ENCODE assay signal across 1 cellular context in the genomic region with DNA sequence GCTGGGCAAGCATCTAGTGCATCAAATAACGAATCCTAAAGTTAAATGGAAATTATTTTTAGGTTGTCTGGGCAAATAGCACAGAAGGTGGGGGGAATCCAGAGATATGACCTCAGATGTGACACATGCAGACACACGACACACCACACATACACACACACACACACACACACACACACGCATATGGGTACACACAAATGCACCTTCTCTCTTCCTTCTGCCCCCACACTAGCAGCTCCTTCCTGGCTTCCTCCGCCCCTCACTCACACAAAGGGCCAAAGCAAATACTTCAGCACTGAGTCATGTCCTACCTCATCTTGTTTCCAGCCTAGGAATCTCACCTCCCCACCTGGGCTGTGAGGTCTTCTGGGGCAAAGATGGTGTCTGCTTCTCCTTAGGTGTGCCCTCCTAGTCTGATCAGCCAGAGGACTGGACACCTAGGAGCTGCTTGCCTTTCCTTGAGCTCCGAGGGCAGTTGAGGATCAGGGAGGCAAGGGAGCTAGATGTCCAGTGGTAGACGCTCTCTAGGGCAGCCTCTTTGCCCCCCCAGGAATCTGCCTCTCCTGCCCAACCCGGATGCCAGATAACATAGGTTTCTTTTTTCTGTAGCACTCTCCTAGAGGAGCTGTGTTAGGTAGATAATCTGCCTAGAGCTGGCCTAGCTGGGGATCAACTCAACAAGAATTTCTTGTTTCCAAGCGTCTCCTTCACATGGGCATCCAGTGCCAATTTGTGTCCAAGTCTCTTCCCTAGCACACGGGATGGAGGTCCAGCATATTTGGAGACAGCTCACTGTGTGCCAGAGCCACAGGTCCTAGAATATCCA.
TF ChIP-seq lines count a peak whose summit lies in the region.

No MANE protein-coding gene starts in this region.

TF ChIP-seq in HepG2, 621 proteins besides CTCF, POLR2A, EP300 and RAD21 (continued from another document):
- TF ChIP-seq, protein P1, sequence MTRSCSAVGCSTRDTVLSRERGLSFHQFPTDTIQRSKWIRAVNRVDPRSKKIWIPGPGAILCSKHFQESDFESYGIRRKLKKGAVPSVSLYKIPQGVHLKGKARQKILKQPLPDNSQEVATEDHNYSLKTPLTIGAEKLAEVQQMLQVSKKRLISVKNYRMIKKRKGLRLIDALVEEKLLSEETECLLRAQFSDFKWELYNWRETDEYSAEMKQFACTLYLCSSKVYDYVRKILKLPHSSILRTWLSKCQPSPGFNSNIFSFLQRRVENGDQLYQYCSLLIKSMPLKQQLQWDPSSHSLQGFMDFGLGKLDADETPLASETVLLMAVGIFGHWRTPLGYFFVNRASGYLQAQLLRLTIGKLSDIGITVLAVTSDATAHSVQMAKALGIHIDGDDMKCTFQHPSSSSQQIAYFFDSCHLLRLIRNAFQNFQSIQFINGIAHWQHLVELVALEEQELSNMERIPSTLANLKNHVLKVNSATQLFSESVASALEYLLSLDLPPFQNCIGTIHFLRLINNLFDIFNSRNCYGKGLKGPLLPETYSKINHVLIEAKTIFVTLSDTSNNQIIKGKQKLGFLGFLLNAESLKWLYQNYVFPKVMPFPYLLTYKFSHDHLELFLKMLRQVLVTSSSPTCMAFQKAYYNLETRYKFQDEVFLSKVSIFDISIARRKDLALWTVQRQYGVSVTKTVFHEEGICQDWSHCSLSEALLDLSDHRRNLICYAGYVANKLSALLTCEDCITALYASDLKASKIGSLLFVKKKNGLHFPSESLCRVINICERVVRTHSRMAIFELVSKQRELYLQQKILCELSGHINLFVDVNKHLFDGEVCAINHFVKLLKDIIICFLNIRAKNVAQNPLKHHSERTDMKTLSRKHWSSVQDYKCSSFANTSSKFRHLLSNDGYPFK (CRISPR knock-in tag; IDR thresholded peaks at IDR 0.05; ENCODE audit: borderline replicate concordance): no peak
- TF ChIP-seq, protein P2, sequence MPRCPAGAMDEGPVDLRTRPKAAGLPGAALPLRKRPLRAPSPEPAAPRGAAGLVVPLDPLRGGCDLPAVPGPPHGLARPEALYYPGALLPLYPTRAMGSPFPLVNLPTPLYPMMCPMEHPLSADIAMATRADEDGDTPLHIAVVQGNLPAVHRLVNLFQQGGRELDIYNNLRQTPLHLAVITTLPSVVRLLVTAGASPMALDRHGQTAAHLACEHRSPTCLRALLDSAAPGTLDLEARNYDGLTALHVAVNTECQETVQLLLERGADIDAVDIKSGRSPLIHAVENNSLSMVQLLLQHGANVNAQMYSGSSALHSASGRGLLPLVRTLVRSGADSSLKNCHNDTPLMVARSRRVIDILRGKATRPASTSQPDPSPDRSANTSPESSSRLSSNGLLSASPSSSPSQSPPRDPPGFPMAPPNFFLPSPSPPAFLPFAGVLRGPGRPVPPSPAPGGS (CRISPR knock-in tag; IDR thresholded peaks at IDR 0.05): no peak
- TF ChIP-seq, protein P3, sequence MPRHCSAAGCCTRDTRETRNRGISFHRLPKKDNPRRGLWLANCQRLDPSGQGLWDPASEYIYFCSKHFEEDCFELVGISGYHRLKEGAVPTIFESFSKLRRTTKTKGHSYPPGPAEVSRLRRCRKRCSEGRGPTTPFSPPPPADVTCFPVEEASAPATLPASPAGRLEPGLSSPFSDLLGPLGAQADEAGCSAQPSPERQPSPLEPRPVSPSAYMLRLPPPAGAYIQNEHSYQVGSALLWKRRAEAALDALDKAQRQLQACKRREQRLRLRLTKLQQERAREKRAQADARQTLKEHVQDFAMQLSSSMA (CRISPR knock-in tag; IDR thresholded peaks at IDR 0.05): no peak
- TF ChIP-seq JUND (CRISPR knock-in tag; IDR thresholded peaks at IDR 0.05): peak; percentile 86
- TF ChIP-seq, protein P4, sequence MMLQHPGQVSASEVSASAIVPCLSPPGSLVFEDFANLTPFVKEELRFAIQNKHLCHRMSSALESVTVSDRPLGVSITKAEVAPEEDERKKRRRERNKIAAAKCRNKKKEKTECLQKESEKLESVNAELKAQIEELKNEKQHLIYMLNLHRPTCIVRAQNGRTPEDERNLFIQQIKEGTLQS (CRISPR knock-in tag; IDR thresholded peaks at IDR 0.05): peak; percentile 81
- TF ChIP-seq JUNB (CRISPR knock-in tag; IDR thresholded peaks at IDR 0.05; ENCODE audit: borderline replicate concordance): peak; percentile 82; the same call in 1 of the 2 replicates
- no peak for TF ChIP-seq ZNF709 (CRISPR knock-in tag; IDR thresholded peaks at IDR 0.05)
- TF ChIP-seq ZNF335 (CRISPR knock-in tag; IDR thresholded peaks at IDR 0.05): no peak
- TF ChIP-seq, protein P5, sequence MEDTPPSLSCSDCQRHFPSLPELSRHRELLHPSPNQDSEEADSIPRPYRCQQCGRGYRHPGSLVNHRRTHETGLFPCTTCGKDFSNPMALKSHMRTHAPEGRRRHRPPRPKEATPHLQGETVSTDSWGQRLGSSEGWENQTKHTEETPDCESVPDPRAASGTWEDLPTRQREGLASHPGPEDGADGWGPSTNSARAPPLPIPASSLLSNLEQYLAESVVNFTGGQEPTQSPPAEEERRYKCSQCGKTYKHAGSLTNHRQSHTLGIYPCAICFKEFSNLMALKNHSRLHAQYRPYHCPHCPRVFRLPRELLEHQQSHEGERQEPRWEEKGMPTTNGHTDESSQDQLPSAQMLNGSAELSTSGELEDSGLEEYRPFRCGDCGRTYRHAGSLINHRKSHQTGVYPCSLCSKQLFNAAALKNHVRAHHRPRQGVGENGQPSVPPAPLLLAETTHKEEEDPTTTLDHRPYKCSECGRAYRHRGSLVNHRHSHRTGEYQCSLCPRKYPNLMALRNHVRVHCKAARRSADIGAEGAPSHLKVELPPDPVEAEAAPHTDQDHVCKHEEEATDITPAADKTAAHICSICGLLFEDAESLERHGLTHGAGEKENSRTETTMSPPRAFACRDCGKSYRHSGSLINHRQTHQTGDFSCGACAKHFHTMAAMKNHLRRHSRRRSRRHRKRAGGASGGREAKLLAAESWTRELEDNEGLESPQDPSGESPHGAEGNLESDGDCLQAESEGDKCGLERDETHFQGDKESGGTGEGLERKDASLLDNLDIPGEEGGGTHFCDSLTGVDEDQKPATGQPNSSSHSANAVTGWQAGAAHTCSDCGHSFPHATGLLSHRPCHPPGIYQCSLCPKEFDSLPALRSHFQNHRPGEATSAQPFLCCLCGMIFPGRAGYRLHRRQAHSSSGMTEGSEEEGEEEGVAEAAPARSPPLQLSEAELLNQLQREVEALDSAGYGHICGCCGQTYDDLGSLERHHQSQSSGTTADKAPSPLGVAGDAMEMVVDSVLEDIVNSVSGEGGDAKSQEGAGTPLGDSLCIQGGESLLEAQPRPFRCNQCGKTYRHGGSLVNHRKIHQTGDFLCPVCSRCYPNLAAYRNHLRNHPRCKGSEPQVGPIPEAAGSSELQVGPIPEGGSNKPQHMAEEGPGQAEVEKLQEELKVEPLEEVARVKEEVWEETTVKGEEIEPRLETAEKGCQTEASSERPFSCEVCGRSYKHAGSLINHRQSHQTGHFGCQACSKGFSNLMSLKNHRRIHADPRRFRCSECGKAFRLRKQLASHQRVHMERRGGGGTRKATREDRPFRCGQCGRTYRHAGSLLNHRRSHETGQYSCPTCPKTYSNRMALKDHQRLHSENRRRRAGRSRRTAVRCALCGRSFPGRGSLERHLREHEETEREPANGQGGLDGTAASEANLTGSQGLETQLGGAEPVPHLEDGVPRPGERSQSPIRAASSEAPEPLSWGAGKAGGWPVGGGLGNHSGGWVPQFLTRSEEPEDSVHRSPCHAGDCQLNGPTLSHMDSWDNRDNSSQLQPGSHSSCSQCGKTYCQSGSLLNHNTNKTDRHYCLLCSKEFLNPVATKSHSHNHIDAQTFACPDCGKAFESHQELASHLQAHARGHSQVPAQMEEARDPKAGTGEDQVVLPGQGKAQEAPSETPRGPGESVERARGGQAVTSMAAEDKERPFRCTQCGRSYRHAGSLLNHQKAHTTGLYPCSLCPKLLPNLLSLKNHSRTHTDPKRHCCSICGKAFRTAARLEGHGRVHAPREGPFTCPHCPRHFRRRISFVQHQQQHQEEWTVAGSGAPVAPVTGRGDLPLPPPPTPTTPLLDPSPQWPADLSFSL (CRISPR knock-in tag; IDR thresholded peaks at IDR 0.05): peak; percentile 77
- TF ChIP-seq, protein P6, sequence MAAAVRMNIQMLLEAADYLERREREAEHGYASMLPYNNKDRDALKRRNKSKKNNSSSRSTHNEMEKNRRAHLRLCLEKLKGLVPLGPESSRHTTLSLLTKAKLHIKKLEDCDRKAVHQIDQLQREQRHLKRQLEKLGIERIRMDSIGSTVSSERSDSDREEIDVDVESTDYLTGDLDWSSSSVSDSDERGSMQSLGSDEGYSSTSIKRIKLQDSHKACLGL (CRISPR knock-in tag; IDR thresholded peaks at IDR 0.05): no peak
- TF ChIP-seq ZNF232 (CRISPR knock-in tag; IDR thresholded peaks at IDR 0.05; ENCODE audit: borderline replicate concordance): no peak
- no peak for TF ChIP-seq EHMT2 (IDR thresholded peaks at IDR 0.05; ENCODE audit: borderline replicate concordance, low read depth, low read length)
